Comparison of ENCODE assay signal across 10 cellular contexts in the genomic region with DNA sequence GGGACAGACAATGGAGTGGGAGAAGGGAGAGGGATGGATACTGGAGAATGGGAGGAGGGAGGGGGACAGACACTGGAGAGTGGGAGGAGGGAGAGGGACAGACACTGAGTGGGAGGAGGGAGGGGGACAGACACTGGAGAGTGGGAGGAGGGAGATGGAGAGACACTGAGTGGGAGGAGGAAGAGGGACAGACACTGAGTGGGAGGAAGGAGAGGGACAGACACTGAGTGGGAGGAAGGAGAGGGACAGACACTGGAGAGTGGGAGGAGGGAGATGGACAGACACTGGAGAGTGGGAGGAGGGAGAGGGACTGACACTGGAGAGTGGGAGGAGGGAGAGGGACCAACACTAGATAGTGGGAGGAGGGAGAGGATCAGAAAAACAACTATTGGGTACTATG.
"Had no signal": no experiment of that assay in that cellular context is flagged by ENCODE, and none has a peak within 500 bp of the region (broad histone marks: within the 10 kb centered on the region; RNA-seq: fewer than 3 reads in every experiment).

No MANE protein-coding gene starts in this region.

- DNase-seq: H9, HCEC 1CT, HFFc6, IMR-90, KBM-7 had no signal

- H3K27ac ChIP-seq: HL-60, KMS-11 had no signal

- ATAC-seq: GM23338 had no signal

- H3K4me3 ChIP-seq: GM23338 had no signal

- H3K9ac ChIP-seq: KMS-11 had no signal

- H3K4me2 ChIP-seq: GM23338, KMS-11 had no signal

- H3K9me3 Mint-ChIP-seq: HFFc6 had no signal

- H3K4me1 Mint-ChIP-seq: GM23338, H9 had no signal

- H2AFZ ChIP-seq: GM23338 had no signal

- H3K4me3 Mint-ChIP-seq: GM23338, H9, HFFc6 had no signal

- FAIRE-seq: H1, H54 had no signal

- H3K27ac Mint-ChIP-seq: GM23338, HFFc6 had no signal
